ENCODE assay signal across 1 cellular context in genomic region chr12:31714406-31715271, GRCh38.
TF ChIP-seq lines count a peak whose summit lies in the region.

No MANE protein-coding gene starts in this region.

TF ChIP-seq in K562, 482 proteins besides CTCF, POLR2A, EP300 and RAD21 (continued from another document):
- no peak for TF ChIP-seq STAG1 (CRISPR knock-in tag; IDR thresholded peaks at IDR 0.05; ENCODE audit: borderline replicate concordance)
- TF ChIP-seq MTA1 (IDR thresholded peaks at IDR 0.05; ENCODE audit: borderline replicate concordance): no peak
- no peak for TF ChIP-seq ATF1 (CRISPR knock-in tag; IDR thresholded peaks at IDR 0.05)
- no peak for TF ChIP-seq ATF1 (tag; IDR thresholded peaks at IDR 0.05)
- no peak for TF ChIP-seq USF1 (CRISPR knock-in tag; IDR thresholded peaks at IDR 0.05)
- no peak for TF ChIP-seq ZNF232 (CRISPR knock-in tag; IDR thresholded peaks at IDR 0.05)
- no peak for TF ChIP-seq CBX5 (IDR thresholded peaks at IDR 0.05; ENCODE audit: borderline replicate concordance, low read depth)
- TF ChIP-seq HCFC1 (IDR thresholded peaks at IDR 0.05; ENCODE audit: low read depth, low read length): no peak
- no peak for TF ChIP-seq ZNF263 (CRISPR knock-in tag; IDR thresholded peaks at IDR 0.05; ENCODE audit: borderline replicate concordance)
- TF ChIP-seq ZNF197 (CRISPR knock-in tag; IDR thresholded peaks at IDR 0.05; ENCODE audit: low read depth): 0 out of 2 replicates have a peak, but pooled peaks have one; percentile 14
- TF ChIP-seq SP1 (CRISPR knock-in tag; IDR thresholded peaks at IDR 0.05): no peak
- TF ChIP-seq ZEB2 (IDR thresholded peaks at IDR 0.05): no peak
- TF ChIP-seq, protein P1, sequence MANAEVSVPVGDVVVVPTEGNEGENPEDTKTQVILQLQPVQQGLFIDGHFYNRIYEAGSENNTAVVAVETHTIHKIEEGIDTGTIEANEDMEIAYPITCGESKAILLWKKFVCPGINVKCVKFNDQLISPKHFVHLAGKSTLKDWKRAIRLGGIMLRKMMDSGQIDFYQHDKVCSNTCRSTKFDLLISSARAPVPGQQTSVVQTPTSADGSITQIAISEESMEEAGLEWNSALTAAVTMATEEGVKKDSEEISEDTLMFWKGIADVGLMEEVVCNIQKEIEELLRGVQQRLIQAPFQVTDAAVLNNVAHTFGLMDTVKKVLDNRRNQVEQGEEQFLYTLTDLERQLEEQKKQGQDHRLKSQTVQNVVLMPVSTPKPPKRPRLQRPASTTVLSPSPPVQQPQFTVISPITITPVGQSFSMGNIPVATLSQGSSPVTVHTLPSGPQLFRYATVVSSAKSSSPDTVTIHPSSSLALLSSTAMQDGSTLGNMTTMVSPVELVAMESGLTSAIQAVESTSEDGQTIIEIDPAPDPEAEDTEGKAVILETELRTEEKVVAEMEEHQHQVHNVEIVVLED (CRISPR knock-in tag; IDR thresholded peaks at IDR 0.05): no peak
- no peak for TF ChIP-seq CEBPG (CRISPR knock-in tag; IDR thresholded peaks at IDR 0.05)
- TF ChIP-seq CEBPG (tag; conservative IDR thresholded peaks at IDR 0.05 in 1 of 2, IDR thresholded peaks at IDR 0.05 in 1 of 2): peak; percentile 64 to 66
- no peak for TF ChIP-seq MEIS2 (IDR thresholded peaks at IDR 0.05; ENCODE audit: partially characterized antibody)
- TF ChIP-seq TAF9B (IDR thresholded peaks at IDR 0.05; ENCODE audit: partially characterized antibody): no peak
- TF ChIP-seq JUNB (CRISPR knock-in tag; conservative IDR thresholded peaks at IDR 0.05): no peak
- TF ChIP-seq ZNF134 (CRISPR knock-in tag; conservative IDR thresholded peaks at IDR 0.05): no peak
- peak; percentile 82 for TF ChIP-seq CEBPB (tag; IDR thresholded peaks at IDR 0.05)
- no peak for TF ChIP-seq ZNF23 (CRISPR knock-in tag; IDR thresholded peaks at IDR 0.05)
- no peak for TF ChIP-seq CBFA2T3 (IDR thresholded peaks at IDR 0.05)
- no peak for TF ChIP-seq KAT7 (CRISPR knock-in tag; IDR thresholded peaks at IDR 0.05; ENCODE audit: borderline replicate concordance)
- no peak for TF ChIP-seq ZBTB7A (IDR thresholded peaks at IDR 0.05; ENCODE audit: borderline replicate concordance, control insufficient read depth, low read depth, low read length)
- no peak for TF ChIP-seq RBM34 (IDR thresholded peaks at IDR 0.05; ENCODE audit: borderline replicate concordance, insufficient read depth, low read length)
- TF ChIP-seq, protein P2, sequence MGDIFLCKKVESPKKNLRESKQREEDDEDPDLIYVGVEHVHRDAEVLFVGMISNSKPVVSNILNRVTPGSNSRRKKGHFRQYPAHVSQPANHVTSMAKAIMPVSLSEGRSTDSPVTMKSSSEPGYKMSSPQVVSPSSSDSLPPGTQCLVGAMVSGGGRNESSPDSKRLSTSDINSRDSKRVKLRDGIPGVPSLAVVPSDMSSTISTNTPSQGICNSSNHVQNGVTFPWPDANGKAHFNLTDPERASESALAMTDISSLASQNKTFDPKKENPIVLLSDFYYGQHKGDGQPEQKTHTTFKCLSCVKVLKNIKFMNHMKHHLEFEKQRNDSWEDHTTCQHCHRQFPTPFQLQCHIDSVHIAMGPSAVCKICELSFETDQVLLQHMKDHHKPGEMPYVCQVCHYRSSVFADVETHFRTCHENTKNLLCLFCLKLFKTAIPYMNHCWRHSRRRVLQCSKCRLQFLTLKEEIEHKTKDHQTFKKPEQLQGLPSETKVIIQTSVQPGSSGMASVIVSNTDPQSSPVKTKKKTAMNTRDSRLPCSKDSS (IDR thresholded peaks at IDR 0.05; ENCODE audit: low read depth, partially characterized antibody): no peak
- TF ChIP-seq, protein P3, sequence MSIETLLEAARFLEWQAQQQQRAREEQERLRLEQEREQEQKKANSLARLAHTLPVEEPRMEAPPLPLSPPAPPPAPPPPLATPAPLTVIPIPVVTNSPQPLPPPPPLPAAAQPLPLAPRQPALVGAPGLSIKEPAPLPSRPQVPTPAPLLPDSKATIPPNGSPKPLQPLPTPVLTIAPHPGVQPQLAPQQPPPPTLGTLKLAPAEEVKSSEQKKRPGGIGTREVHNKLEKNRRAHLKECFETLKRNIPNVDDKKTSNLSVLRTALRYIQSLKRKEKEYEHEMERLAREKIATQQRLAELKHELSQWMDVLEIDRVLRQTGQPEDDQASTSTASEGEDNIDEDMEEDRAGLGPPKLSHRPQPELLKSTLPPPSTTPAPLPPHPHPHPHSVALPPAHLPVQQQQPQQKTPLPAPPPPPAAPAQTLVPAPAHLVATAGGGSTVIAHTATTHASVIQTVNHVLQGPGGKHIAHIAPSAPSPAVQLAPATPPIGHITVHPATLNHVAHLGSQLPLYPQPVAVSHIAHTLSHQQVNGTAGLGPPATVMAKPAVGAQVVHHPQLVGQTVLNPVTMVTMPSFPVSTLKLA (conservative IDR thresholded peaks at IDR 0.05): no peak
- no peak for TF ChIP-seq EWSR1 (IDR thresholded peaks at IDR 0.05; ENCODE audit: borderline replicate concordance, low read depth, partially characterized antibody)
- TF ChIP-seq BRD4 (IDR thresholded peaks at IDR 0.05): peak; percentile 10; the same call in 1 of the 2 replicates
- TF ChIP-seq SLC30A9 (CRISPR knock-in tag; IDR thresholded peaks at IDR 0.05): no peak
- TF ChIP-seq BCOR (IDR thresholded peaks at IDR 0.05): peak; percentile 34; the same call in 1 of the 2 replicates
- TF ChIP-seq PHB (CRISPR knock-in tag; IDR thresholded peaks at IDR 0.05): no peak
- TF ChIP-seq DACH1 (IDR thresholded peaks at IDR 0.05; ENCODE audit: partially characterized antibody): peak; percentile 70
- peak; percentile 33; the same call in 1 of the 2 replicates for TF ChIP-seq ADNP (tag; IDR thresholded peaks at IDR 0.05)
- no peak for TF ChIP-seq MYC (IDR thresholded peaks at IDR 0.05; ENCODE audit: low read depth, low read length)
- no peak for TF ChIP-seq MYC (CRISPR knock-in tag; IDR thresholded peaks at IDR 0.05; ENCODE audit: borderline replicate concordance, low read depth)
- TF ChIP-seq ZNF121 (CRISPR knock-in tag; conservative IDR thresholded peaks at IDR 0.05): peak; percentile 89
- TF ChIP-seq ZNF766 (CRISPR knock-in tag; conservative IDR thresholded peaks at IDR 0.05): no peak
- TF ChIP-seq NRF1 (conservative IDR thresholded peaks at IDR 0.05 in 1 of 2, IDR thresholded peaks at IDR 0.05 in 1 of 2): no peak
- TF ChIP-seq ZKSCAN8 (CRISPR knock-in tag; IDR thresholded peaks at IDR 0.05): no peak
- no peak for TF ChIP-seq TRIM28 (IDR thresholded peaks at IDR 0.05)
- TF ChIP-seq SETDB1 (IDR thresholded peaks at IDR 0.05; ENCODE audit: low read length): no peak
- TF ChIP-seq RBM15 (IDR thresholded peaks at IDR 0.05; ENCODE audit: insufficient read depth, low read length): no peak
- TF ChIP-seq SRSF9 (IDR thresholded peaks at IDR 0.05; ENCODE audit: borderline replicate concordance, low read depth, low read length): no peak
- TF ChIP-seq ZNF79 (CRISPR knock-in tag; IDR thresholded peaks at IDR 0.05; ENCODE audit: low read depth): no peak
- TF ChIP-seq, protein P4, sequence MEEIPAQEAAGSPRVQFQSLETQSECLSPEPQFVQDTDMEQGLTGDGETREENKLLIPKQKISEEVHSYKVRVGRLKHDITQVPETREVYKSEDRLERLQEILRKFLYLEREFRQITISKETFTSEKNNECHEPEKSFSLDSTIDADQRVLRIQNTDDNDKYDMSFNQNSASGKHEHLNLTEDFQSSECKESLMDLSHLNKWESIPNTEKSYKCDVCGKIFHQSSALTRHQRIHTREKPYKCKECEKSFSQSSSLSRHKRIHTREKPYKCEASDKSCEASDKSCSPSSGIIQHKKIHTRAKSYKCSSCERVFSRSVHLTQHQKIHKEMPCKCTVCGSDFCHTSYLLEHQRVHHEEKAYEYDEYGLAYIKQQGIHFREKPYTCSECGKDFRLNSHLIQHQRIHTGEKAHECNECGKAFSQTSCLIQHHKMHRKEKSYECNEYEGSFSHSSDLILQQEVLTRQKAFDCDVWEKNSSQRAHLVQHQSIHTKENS (CRISPR knock-in tag; IDR thresholded peaks at IDR 0.05): no peak
- peak; percentile 38 for TF ChIP-seq RBM25 (IDR thresholded peaks at IDR 0.05; ENCODE audit: low read depth, low read length, severe bottlenecking)
- TF ChIP-seq ELF2 (CRISPR knock-in tag; IDR thresholded peaks at IDR 0.05): no peak
- TF ChIP-seq ZNF507 (tag; conservative IDR thresholded peaks at IDR 0.05): no peak
- TF ChIP-seq FOXA3 (CRISPR knock-in tag; conservative IDR thresholded peaks at IDR 0.05 in 1 of 2, IDR thresholded peaks at IDR 0.05 in 1 of 2): 0 out of 4 replicates have a peak, but pooled peaks of 1 of the 2 experiments have one; percentile 16
